In genomic region chr16:546909-547770, GRCh38 we compare ENCODE assay signal across 6 cellular contexts. TPM values are rescaled to one million over a fixed set of nuclear protein-coding genes. Genes with fewer than 3 reads are reported as not detected.
DNase-seq lines count a peak whose midpoint lies in the region; TF ChIP-seq lines count a peak whose summit lies in the region.

No MANE protein-coding gene starts in this region.

- TF ChIP-seq CTCF in ascending aorta (IDR thresholded peaks at IDR 0.05) = peak in 1 of 3 experiments; percentile 27

- H3K4me3 ChIP-seq in ascending aorta = no peak overlapping the region

- DNase-seq in HuH-7 (ENCODE audit: low spot score) (peak; percentile 57), left kidney (ENCODE audit: low read depth, low spot score) (peak; percentile 83), HPDE6-E6E7 (ENCODE audit: extremely low spot score) (no peak), ascending aorta (ENCODE audit: low spot score in 2 of 2) (no peak), NCI-H1092 (lab: John Stamatoyannopoulos, UW) (no peak)
- DNase-seq in activated T-cell treated with anti-CD3 and anti-CD28 coated beads, Interleukin-2, amount 50 U/mL, for 1 hour = peak; percentile 64

- intact Hi-C loops in ascending aorta (cut with DNase I) = no loop called here

- H3K36me3 ChIP-seq in ascending aorta = peaks cover 33 to 44% of the 10 kb centered on the region in 2 donors

- H3K27ac ChIP-seq in ascending aorta = no peak overlapping the region

- H3K27me3 ChIP-seq in ascending aorta = no peaks in the 10 kb centered on the region

- no peaks in the 10 kb centered on the region for H3K4me1 ChIP-seq in ascending aorta

- no peaks in the 10 kb centered on the region for H3K9me3 ChIP-seq in ascending aorta

RNA-seq across cellular contexts. Expression of gene PRR35, which starts 13.1 kb away (rescaled TPM):
- total RNA-seq in ascending aorta = not detected

RNA-seq across cellular contexts. Expression of gene CAPN15, which starts 19.6 kb away (rescaled TPM):
- 249 TPM for total RNA-seq in ascending aorta

RNA-seq across cellular contexts. Expression of gene NHLRC4, which starts 19.7 kb away (rescaled TPM):
- not detected for total RNA-seq in ascending aorta

RNA-seq across cellular contexts. Expression of gene PIGQ, which starts 22.6 kb away (rescaled TPM):
- 70.2 TPM for total RNA-seq in ascending aorta

RNA-seq across cellular contexts. Expression of gene RAB40C, which starts 42.7 kb away (rescaled TPM):
- total RNA-seq in ascending aorta = 29.8 TPM

Comparison
In these comparisons a context has a peak if more than half of its experiments do, and no peak if none do; other contexts are left out.
1. DNase-seq: peak in HuH-7 (single experiment), activated T-cell treated with anti-CD3 and anti-CD28 coated beads, Interleukin-2, amount 50 U/mL, for 1 hour (single experiment) and left kidney (single experiment); none in HPDE6-E6E7 (single experiment), ascending aorta (0 of 2) and NCI-H1092 (single experiment).